In the genomic region with DNA sequence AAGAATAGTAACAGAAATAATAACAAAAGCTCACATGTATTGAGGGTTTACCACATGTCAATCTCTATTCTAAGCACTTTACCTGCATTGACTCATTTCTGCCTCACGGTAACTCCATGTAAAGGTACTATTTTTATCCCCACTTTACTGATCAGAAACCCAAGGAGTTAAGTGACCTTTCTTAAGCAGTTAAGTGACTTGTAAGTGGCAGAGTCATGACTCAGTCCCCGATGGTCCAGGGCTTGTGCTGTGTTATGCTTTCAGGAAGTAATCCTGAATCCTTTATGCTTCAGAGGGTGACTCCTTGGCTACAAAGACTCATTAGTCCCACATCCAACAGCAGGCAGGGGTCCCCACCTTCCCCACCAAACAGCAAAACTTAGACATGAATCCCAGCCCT, we compare ENCODE assay signal across 27 cellular contexts.
A peak's percentile ranks its signal among the peaks of the same experiment; 100 is the strongest.
DNase-seq lines count a peak whose midpoint lies in the region; ATAC-seq and TF ChIP-seq lines count a peak whose summit lies in the region.
"Had no signal": no experiment of that assay in that cellular context is flagged by ENCODE, and none has a peak within 500 bp of the region (broad histone marks: within the 10 kb centered on the region; RNA-seq: fewer than 3 reads in every experiment).

No MANE protein-coding gene starts in this region.

- peaks cover 3% of the 10 kb centered on the region for H3K27me3 Mint-ChIP-seq in activated T-helper 17 cell treated with anti-CD3 and anti-CD28 coated beads, Interleukin-2, amount 50 U/mL, for 72 hours

- H3K4me3 ChIP-seq in left lung (no peak overlapping the region), foreskin fibroblast (ENCODE audit: low read depth in 1 of 2, low read length in 2 of 2) (no peak overlapping the region)
- H3K4me3 ChIP-seq: BLaER1 treated with 17β-estradiol and CSF1 and Interleukin-3, amounts not matched to agents 10 nM and 100 nM; K562; SJSA1 had no signal

- intact Hi-C loops in left lung (cut with DNase I) = no loop called here

- H3K4me1 ChIP-seq in left lung = no peaks in the 10 kb centered on the region
- H3K4me1 ChIP-seq: Caco-2, SJSA1 had no signal

- no peaks in the 10 kb centered on the region for H3K36me3 Mint-ChIP-seq in activated T-helper 17 cell treated with anti-CD3 and anti-CD28 coated beads, Interleukin-2, amount 50 U/mL, for 72 hours (ENCODE audit: low read depth)

- no peak overlapping the region for H3K27ac ChIP-seq in left lung
- H3K27ac ChIP-seq: BLaER1 treated with 17β-estradiol and CSF1 and Interleukin-3, amounts not matched to agents 10 nM and 100 nM; SJSA1 had no signal

- TF ChIP-seq CTCF in left lung (IDR thresholded peaks at IDR 0.05) = no peak
- TF ChIP-seq CTCF in foreskin fibroblast (IDR thresholded peaks at IDR 0.05; ENCODE audit: low read depth, low read length) = no peak

- H3K9me3 ChIP-seq in left lung = no peaks in the 10 kb centered on the region
- H3K9me3 ChIP-seq: BLaER1 treated with 17β-estradiol and CSF1 and Interleukin-3, amounts not matched to agents 10 nM and 100 nM; Caco-2; SJSA1 had no signal

- ATAC-seq in activated CD4-positive, CD25-positive, alpha-beta regulatory T cell treated with anti-CD3 and anti-CD28 coated beads, Interleukin-2, amount 50 U/mL, for 24 hours = peak; percentile 41 to 73
- ATAC-seq in activated T-helper 17 cell treated with anti-CD3 and anti-CD28 coated beads, Interleukin-2, amount 50 U/mL, for 72 hours (replicated peaks) = peak; percentile 53
- peak; percentile 88 for ATAC-seq in left lung
- ATAC-seq: HepG2, K562, Right ventricle myocardium inferior had no signal

- H3K4me1 Mint-ChIP-seq in activated T-helper 17 cell treated with anti-CD3 and anti-CD28 coated beads, Interleukin-2, amount 50 U/mL, for 72 hours = peaks cover 7% of the 10 kb centered on the region

- DNase-seq in activated CD4-positive, CD25-positive, alpha-beta regulatory T cell (lab: John Stamatoyannopoulos, UW) = no peak
- peak; percentile 3 for DNase-seq in EH (ENCODE audit: low read depth)
- DNase-seq in left lung = no peak
- DNase-seq in NCI-H748 treated with DMSO at 0.1 percent for 48 hours (lab: John Stamatoyannopoulos, UW) = no peak
- DNase-seq in foreskin fibroblast = no peak
- no peak for DNase-seq in NCI-H526 treated with DMSO at 0.1 percent for 48 hours (lab: John Stamatoyannopoulos, UW)
- DNase-seq: 8988T; Caco-2; CD4-positive, alpha-beta memory T cell; GDM1; H7; HFFc6; MM.1S; NCI-H1092; NCI-H1436; NCI-H1930; NCI-H2171; NCI-H345; NCI-H524; OCI-M1 had no signal

- H3K27me3 ChIP-seq in left lung = peaks cover 0 to 26% of the 10 kb centered on the region in 2 donors
- H3K27me3 ChIP-seq: BLaER1 treated with 17β-estradiol and CSF1 and Interleukin-3, amounts not matched to agents 10 nM and 100 nM had no signal

- H3K27ac Mint-ChIP-seq in activated T-helper 17 cell treated with anti-CD3 and anti-CD28 coated beads, Interleukin-2, amount 50 U/mL, for 72 hours = no peak overlapping the region
- H3K27ac Mint-ChIP-seq: CD4-positive, alpha-beta memory T cell; HFFc6 had no signal

- H3K36me3 ChIP-seq in left lung = no peaks in the 10 kb centered on the region
- H3K36me3 ChIP-seq: BLaER1 treated with 17β-estradiol and CSF1 and Interleukin-3, amounts not matched to agents 10 nM and 100 nM; SJSA1 had no signal

- no peak overlapping the region for H3K4me3 Mint-ChIP-seq in activated T-helper 17 cell treated with anti-CD3 and anti-CD28 coated beads, Interleukin-2, amount 50 U/mL, for 72 hours
- H3K4me3 Mint-ChIP-seq: CD4-positive, alpha-beta memory T cell; HFFc6 had no signal

- no peaks in the 10 kb centered on the region for H3K9me3 Mint-ChIP-seq in activated T-helper 17 cell treated with anti-CD3 and anti-CD28 coated beads, Interleukin-2, amount 50 U/mL, for 72 hours
- H3K9me3 Mint-ChIP-seq: CD4-positive, alpha-beta memory T cell; HFFc6 had no signal
